24 cellular contexts compared by ENCODE assay signal in genomic region chrY:20961512-20961911, GRCh38.
DNase-seq lines count a peak whose midpoint lies in the region; ATAC-seq and TF ChIP-seq lines count a peak whose summit lies in the region.
"Had no signal": no experiment of that assay in that cellular context is flagged by ENCODE, and none has a peak within 500 bp of the region (broad histone marks: within the 10 kb centered on the region; RNA-seq: fewer than 3 reads in every experiment).

No MANE protein-coding gene starts in this region.

- DNase-seq in activated CD4-positive, alpha-beta T cell treated with anti-CD3 and anti-CD28 coated beads, Interleukin-2, amount 10 ng/mL, durations not matched to agents 7 days and 5 days, result no peak
- no peak for DNase-seq in activated CD4-positive, alpha-beta T cell treated with anti-CD3 and anti-CD28 coated beads for 4 hours
- DNase-seq in CD4-positive, alpha-beta T cell, result no peak
- no peak for DNase-seq in Kasumi-1 (lab: John Stamatoyannopoulos, UW)
- no peak for DNase-seq in COLO668 (lab: John Stamatoyannopoulos, UW; ENCODE audit: unreplicated experiment)
- DNase-seq: AML-193, Caco-2, DMS 273 treated with DMSO at 0.1 percent for 48 hours, MV-4-11, NCI-H1105 treated with DMSO at 0.1 percent for 48 hours, NCI-H2081, NCI-H2171, NCI-H345, NCI-H524 treated with DMSO at 0.1 percent for 48 hours, NCI-H82, SIG-M5, SK-N-SH had no signal

- H3K4me1 Mint-ChIP-seq in activated CD4-positive, alpha-beta T cell treated with anti-CD3 and anti-CD28 coated beads, Interleukin-2, amount 10 ng/mL, durations not matched to agents 7 days and 5 days, result peaks cover 32% of the 10 kb centered on the region
- peaks cover 30% of the 10 kb centered on the region for H3K4me1 Mint-ChIP-seq in CD4-positive, alpha-beta T cell (ENCODE audit: low read depth)
- H3K4me1 Mint-ChIP-seq in activated T-helper 17 cell treated with anti-CD3 and anti-CD28 coated beads, Interleukin-2, amount 50 U/mL, for 72 hours, result peaks cover 7% of the 10 kb centered on the region

- no peaks in the 10 kb centered on the region for H3K36me3 ChIP-seq in KOPT-K1 (ENCODE audit: insufficient read depth, low read length)

- no peaks in the 10 kb centered on the region for H3K9me3 ChIP-seq in CD4-positive, alpha-beta T cell (ENCODE audit: control insufficient read depth, low read length)
- no peaks in the 10 kb centered on the region for H3K9me3 ChIP-seq in KOPT-K1 (ENCODE audit: insufficient read depth, low read length, poor library complexity, severe bottlenecking)
- H3K9me3 ChIP-seq: Caco-2, SK-N-SH had no signal

- peak overlapping the region; percentile 25 for H3K4me3 Mint-ChIP-seq in activated CD4-positive, alpha-beta T cell treated with anti-CD3 and anti-CD28 coated beads, Interleukin-2, amount 10 ng/mL, durations not matched to agents 7 days and 5 days
- peak overlapping the region; percentile 45 for H3K4me3 Mint-ChIP-seq in CD4-positive, alpha-beta T cell
- peak overlapping the region; percentile 13 for H3K4me3 Mint-ChIP-seq in activated T-helper 17 cell treated with anti-CD3 and anti-CD28 coated beads, Interleukin-2, amount 50 U/mL, for 72 hours

- H3K27ac ChIP-seq in CD4-positive, alpha-beta T cell (ENCODE audit: low read depth, low read length), result no peak overlapping the region
- peak overlapping the region; percentile 69 for H3K27ac ChIP-seq in KOPT-K1 (ENCODE audit: low read depth, low read length, poor library complexity, severe bottlenecking)
- H3K27ac ChIP-seq: C4-2B, KMS-11 had no signal

- intact Hi-C loops in CD4-positive, alpha-beta T cell (cut with DNase I, micrococcal nuclease), result no loop called here

- no peak for TF ChIP-seq CTCF in CD4-positive, alpha-beta T cell (IDR thresholded peaks at IDR 0.05)

- H3K27me3 Mint-ChIP-seq in activated CD4-positive, alpha-beta T cell treated with anti-CD3 and anti-CD28 coated beads, Interleukin-2, amount 10 ng/mL, durations not matched to agents 7 days and 5 days, result no peaks in the 10 kb centered on the region
- H3K27me3 Mint-ChIP-seq in CD4-positive, alpha-beta T cell, result no peaks in the 10 kb centered on the region
- no peaks in the 10 kb centered on the region for H3K27me3 Mint-ChIP-seq in activated T-helper 17 cell treated with anti-CD3 and anti-CD28 coated beads, Interleukin-2, amount 50 U/mL, for 72 hours

- no peak for ATAC-seq in CD4-positive, alpha-beta T cell (ENCODE audit: poor library complexity)
- ATAC-seq in activated T-helper 17 cell treated with anti-CD3 and anti-CD28 coated beads, Interleukin-2, amount 50 U/mL, for 72 hours (replicated peaks), result no peak
- ATAC-seq in GM21717 (IDR thresholded peaks at IDR 0.05; ENCODE audit: unreplicated experiment), result no peak
- ATAC-seq: HCT116, Panc1 had no signal

- CTCF ChIA-PET in activated CD4-positive, alpha-beta T cell treated with anti-CD3 and anti-CD28 coated beads, Interleukin-2, amount 10 ng/mL, durations not matched to agents 7 days and 5 days (lab: Charles Lee), result no interaction called here
- CTCF ChIA-PET in CD4-positive, alpha-beta T cell (lab: Charles Lee), result no interaction called here

- peaks cover 8% of the 10 kb centered on the region for H3K36me3 Mint-ChIP-seq in activated CD4-positive, alpha-beta T cell treated with anti-CD3 and anti-CD28 coated beads, Interleukin-2, amount 10 ng/mL, durations not matched to agents 7 days and 5 days (ENCODE audit: low read depth)
- no peaks in the 10 kb centered on the region for H3K36me3 Mint-ChIP-seq in CD4-positive, alpha-beta T cell (ENCODE audit: low read depth)
- no peaks in the 10 kb centered on the region for H3K36me3 Mint-ChIP-seq in activated T-helper 17 cell treated with anti-CD3 and anti-CD28 coated beads, Interleukin-2, amount 50 U/mL, for 72 hours (ENCODE audit: low read depth)

- H3K9me3 Mint-ChIP-seq in activated CD4-positive, alpha-beta T cell treated with anti-CD3 and anti-CD28 coated beads, Interleukin-2, amount 10 ng/mL, durations not matched to agents 7 days and 5 days, result peaks cover 4% of the 10 kb centered on the region
- no peaks in the 10 kb centered on the region for H3K9me3 Mint-ChIP-seq in CD4-positive, alpha-beta T cell
- no peaks in the 10 kb centered on the region for H3K9me3 Mint-ChIP-seq in activated T-helper 17 cell treated with anti-CD3 and anti-CD28 coated beads, Interleukin-2, amount 50 U/mL, for 72 hours

- peak overlapping the region; percentile 76 for H3K27ac Mint-ChIP-seq in activated CD4-positive, alpha-beta T cell treated with anti-CD3 and anti-CD28 coated beads, Interleukin-2, amount 10 ng/mL, durations not matched to agents 7 days and 5 days
- peak overlapping the region; percentile 32 for H3K27ac Mint-ChIP-seq in CD4-positive, alpha-beta T cell
- H3K27ac Mint-ChIP-seq in activated T-helper 17 cell treated with anti-CD3 and anti-CD28 coated beads, Interleukin-2, amount 50 U/mL, for 72 hours, result no peak overlapping the region

- H3K27me3 ChIP-seq in CD4-positive, alpha-beta T cell (ENCODE audit: control insufficient read depth, insufficient read depth, low read length), result no peaks in the 10 kb centered on the region

- POLR2A ChIA-PET in activated CD4-positive, alpha-beta T cell treated with anti-CD3 and anti-CD28 coated beads, Interleukin-2, amount 10 ng/mL, durations not matched to agents 7 days and 5 days (lab: Charles Lee), result no interaction called here
- POLR2A ChIA-PET in CD4-positive, alpha-beta T cell (lab: Charles Lee), result no interaction called here
